In genomic region chr11:46588131-46588530, GRCh38 we compare ENCODE assay signal across 1 cellular context.
TF ChIP-seq lines count a peak whose summit lies in the region.

No MANE protein-coding gene starts in this region.

TF ChIP-seq in WTC11, 78 proteins besides CTCF, POLR2A, EP300 and RAD21 (continued from another document):
- TF ChIP-seq FOXP4 (CRISPR knock-in tag; IDR thresholded peaks at IDR 0.05) = no peak
- TF ChIP-seq ATF1 (CRISPR knock-in tag; IDR thresholded peaks at IDR 0.05) = no peak
- no peak for TF ChIP-seq KAT7 (CRISPR knock-in tag; IDR thresholded peaks at IDR 0.05; ENCODE audit: borderline replicate concordance)
- TF ChIP-seq CDX4 (CRISPR knock-in tag; IDR thresholded peaks at IDR 0.05; ENCODE audit: borderline replicate concordance) = no peak
- TF ChIP-seq HMGA2 (CRISPR knock-in tag; IDR thresholded peaks at IDR 0.05) = no peak
- no peak for TF ChIP-seq USF1 (CRISPR knock-in tag; IDR thresholded peaks at IDR 0.05)
